In genomic region chr6:133300896-133301295, GRCh38 we compare ENCODE assay signal across 2 cellular contexts.
TF ChIP-seq lines count a peak whose summit lies in the region.

No MANE protein-coding gene starts in this region.

TF ChIP-seq in SK-N-SH treated with all-trans-retinoic acid at 6 μM for 48 hours, 23 proteins besides CTCF, POLR2A, EP300 and RAD21 (continued from another document):
- TF ChIP-seq PATZ1 (CRISPR knock-in tag; IDR thresholded peaks at IDR 0.05; ENCODE audit: borderline replicate concordance): no peak
- no peak for TF ChIP-seq CREB5 (CRISPR knock-in tag; IDR thresholded peaks at IDR 0.05; ENCODE audit: low read depth)
- no peak for TF ChIP-seq ZC3H10 (CRISPR knock-in tag; IDR thresholded peaks at IDR 0.05)

TF ChIP-seq in SK-N-SH, 30 proteins besides CTCF, POLR2A, EP300 and RAD21 (continued from another document):
- TF ChIP-seq REST (IDR thresholded peaks at IDR 0.05; ENCODE audit: low read depth, low read length): no peak
- TF ChIP-seq MAX (IDR thresholded peaks at IDR 0.05; ENCODE audit: low read depth): no peak
